In genomic region chr11:128629516-128630106, GRCh38 we compare ENCODE assay signal across 8 cellular contexts. TPM values are rescaled to one million over a fixed set of nuclear protein-coding genes. Genes with fewer than 3 reads are reported as not detected.
DNase-seq lines count a peak whose midpoint lies in the region; ATAC-seq and TF ChIP-seq lines count a peak whose summit lies in the region.

No MANE protein-coding gene starts in this region.

- no peaks in the 10 kb centered on the region for H3K79me2 ChIP-seq in OCI-LY3 (ENCODE audit: low read length)

- H3K27ac Mint-ChIP-seq in T-helper 2 cell treated with Interferon-gamma antibody and Interleukin-4, amounts not matched to agents 5 μg/mL and 100 μg/mL, for 36 hours, result peak overlapping the region; percentile 75
- H3K27ac Mint-ChIP-seq in effector memory CD8-positive, alpha-beta T cell, result peak overlapping the region; percentile 96 to 97

- no peaks in the 10 kb centered on the region for H4K20me1 ChIP-seq in OCI-LY3 (ENCODE audit: insufficient read depth, low read length)

- H3K4me1 Mint-ChIP-seq in T-helper 2 cell treated with Interferon-gamma antibody and Interleukin-4, amounts not matched to agents 5 μg/mL and 100 μg/mL, for 36 hours (ENCODE audit: low read depth), result peaks cover 70% of the 10 kb centered on the region
- peaks cover 65 to 77% of the 10 kb centered on the region in 2 donors for H3K4me1 Mint-ChIP-seq in effector memory CD8-positive, alpha-beta T cell (ENCODE audit: low read depth in 2 of 2)

- peaks cover 71% of the 10 kb centered on the region for H3K4me1 ChIP-seq in OCI-LY3 (ENCODE audit: low read length)

- no peak for TF ChIP-seq CTCF in OCI-LY3 (IDR thresholded peaks at IDR 0.05; ENCODE audit: low read depth, low read length)
- TF ChIP-seq CTCF in omental fat pad (IDR thresholded peaks at IDR 0.05), result no peak

- H3K36me3 ChIP-seq in OCI-LY3 (replicated peaks; ENCODE audit: low read depth, low read length), result no peaks in the 10 kb centered on the region

- H3K4me3 Mint-ChIP-seq in T-helper 2 cell treated with Interferon-gamma antibody and Interleukin-4, amounts not matched to agents 5 μg/mL and 100 μg/mL, for 36 hours, result peak overlapping the region; percentile 70
- H3K4me3 Mint-ChIP-seq in effector memory CD8-positive, alpha-beta T cell, result peak overlapping the region; percentile 69 to 79

- no peak for DNase-seq in T-helper 2 cell treated with Interferon-gamma antibody and Interleukin-4, amounts not matched to agents 5 μg/mL and 100 μg/mL, for 36 hours (ENCODE audit: low spot score)
- DNase-seq in T-helper 2 cell (no peak), NCI-H510A (lab: John Stamatoyannopoulos, UW) (no peak), omental fat pad (ENCODE audit: low spot score) (no peak), D341Med (ENCODE audit: low spot score) (no peak)
- DNase-seq in effector memory CD8-positive, alpha-beta T cell, result no peak

- H3K9me3 Mint-ChIP-seq in T-helper 2 cell treated with Interferon-gamma antibody and Interleukin-4, amounts not matched to agents 5 μg/mL and 100 μg/mL, for 36 hours, result no peaks in the 10 kb centered on the region
- H3K9me3 Mint-ChIP-seq in effector memory CD8-positive, alpha-beta T cell, result no peaks in the 10 kb centered on the region

- H3K27me3 Mint-ChIP-seq in T-helper 2 cell treated with Interferon-gamma antibody and Interleukin-4, amounts not matched to agents 5 μg/mL and 100 μg/mL, for 36 hours (ENCODE audit: low read depth), result no peaks in the 10 kb centered on the region
- H3K27me3 Mint-ChIP-seq in effector memory CD8-positive, alpha-beta T cell, result no peaks in the 10 kb centered on the region

- H2AFZ ChIP-seq in OCI-LY3 (ENCODE audit: low read depth, low read length), result 0 out of 2 replicates have a peak overlapping the region, but pooled peaks have one; percentile 42

- ATAC-seq in effector memory CD8-positive, alpha-beta T cell (replicated peaks), result no peak
- no peak for ATAC-seq in omental fat pad (ENCODE audit: low FRiP score)

- peaks cover 1% of the 10 kb centered on the region for H3K36me3 Mint-ChIP-seq in T-helper 2 cell treated with Interferon-gamma antibody and Interleukin-4, amounts not matched to agents 5 μg/mL and 100 μg/mL, for 36 hours (ENCODE audit: low read depth)
- H3K36me3 Mint-ChIP-seq in effector memory CD8-positive, alpha-beta T cell (ENCODE audit: insufficient read depth), result peaks cover 18% of the 10 kb centered on the region

- no peaks in the 10 kb centered on the region for H3K27me3 ChIP-seq in OCI-LY3 (ENCODE audit: low read depth, low read length)

- H3K27ac ChIP-seq in OCI-LY3 (ENCODE audit: low read length), result no peak overlapping the region
- peak overlapping the region in 15 of 21 experiments; percentile 4 to 81 (median 32) for H3K27ac ChIP-seq in skin epidermis

- H3K4me3 ChIP-seq in OCI-LY3 (ENCODE audit: low read length) (no peak overlapping the region), skin epidermis (no peak overlapping the region)

- peak overlapping the region; percentile 37 for H3K4me2 ChIP-seq in OCI-LY3 (ENCODE audit: low read length)

- no peak overlapping the region for H3K9ac ChIP-seq in OCI-LY3 (ENCODE audit: low read length)

- 0 out of 2 replicates have a peak, but pooled peaks cover 3% of the 10 kb centered on the region for H3K9me3 ChIP-seq in OCI-LY3 (ENCODE audit: insufficient read depth, low read length)

RNA-seq across cellular contexts. Expression of gene ETS1, which starts 42.3 kb away (rescaled TPM):
- total RNA-seq in omental fat pad, result 100 to 1,000 TPM in 3 of 4 donors, 10 to 100 TPM in 1; 72.4 to 211 (median 165) TPM
